1 cellular context compared by ENCODE assay signal in genomic region chr7:41974835-41975234, GRCh38.
TF ChIP-seq lines count a peak whose summit lies in the region.

No MANE protein-coding gene starts in this region.

TF ChIP-seq in GM23338, 12 proteins besides CTCF, POLR2A, EP300 and RAD21 (continued from another document):
- TF ChIP-seq, protein P1, sequence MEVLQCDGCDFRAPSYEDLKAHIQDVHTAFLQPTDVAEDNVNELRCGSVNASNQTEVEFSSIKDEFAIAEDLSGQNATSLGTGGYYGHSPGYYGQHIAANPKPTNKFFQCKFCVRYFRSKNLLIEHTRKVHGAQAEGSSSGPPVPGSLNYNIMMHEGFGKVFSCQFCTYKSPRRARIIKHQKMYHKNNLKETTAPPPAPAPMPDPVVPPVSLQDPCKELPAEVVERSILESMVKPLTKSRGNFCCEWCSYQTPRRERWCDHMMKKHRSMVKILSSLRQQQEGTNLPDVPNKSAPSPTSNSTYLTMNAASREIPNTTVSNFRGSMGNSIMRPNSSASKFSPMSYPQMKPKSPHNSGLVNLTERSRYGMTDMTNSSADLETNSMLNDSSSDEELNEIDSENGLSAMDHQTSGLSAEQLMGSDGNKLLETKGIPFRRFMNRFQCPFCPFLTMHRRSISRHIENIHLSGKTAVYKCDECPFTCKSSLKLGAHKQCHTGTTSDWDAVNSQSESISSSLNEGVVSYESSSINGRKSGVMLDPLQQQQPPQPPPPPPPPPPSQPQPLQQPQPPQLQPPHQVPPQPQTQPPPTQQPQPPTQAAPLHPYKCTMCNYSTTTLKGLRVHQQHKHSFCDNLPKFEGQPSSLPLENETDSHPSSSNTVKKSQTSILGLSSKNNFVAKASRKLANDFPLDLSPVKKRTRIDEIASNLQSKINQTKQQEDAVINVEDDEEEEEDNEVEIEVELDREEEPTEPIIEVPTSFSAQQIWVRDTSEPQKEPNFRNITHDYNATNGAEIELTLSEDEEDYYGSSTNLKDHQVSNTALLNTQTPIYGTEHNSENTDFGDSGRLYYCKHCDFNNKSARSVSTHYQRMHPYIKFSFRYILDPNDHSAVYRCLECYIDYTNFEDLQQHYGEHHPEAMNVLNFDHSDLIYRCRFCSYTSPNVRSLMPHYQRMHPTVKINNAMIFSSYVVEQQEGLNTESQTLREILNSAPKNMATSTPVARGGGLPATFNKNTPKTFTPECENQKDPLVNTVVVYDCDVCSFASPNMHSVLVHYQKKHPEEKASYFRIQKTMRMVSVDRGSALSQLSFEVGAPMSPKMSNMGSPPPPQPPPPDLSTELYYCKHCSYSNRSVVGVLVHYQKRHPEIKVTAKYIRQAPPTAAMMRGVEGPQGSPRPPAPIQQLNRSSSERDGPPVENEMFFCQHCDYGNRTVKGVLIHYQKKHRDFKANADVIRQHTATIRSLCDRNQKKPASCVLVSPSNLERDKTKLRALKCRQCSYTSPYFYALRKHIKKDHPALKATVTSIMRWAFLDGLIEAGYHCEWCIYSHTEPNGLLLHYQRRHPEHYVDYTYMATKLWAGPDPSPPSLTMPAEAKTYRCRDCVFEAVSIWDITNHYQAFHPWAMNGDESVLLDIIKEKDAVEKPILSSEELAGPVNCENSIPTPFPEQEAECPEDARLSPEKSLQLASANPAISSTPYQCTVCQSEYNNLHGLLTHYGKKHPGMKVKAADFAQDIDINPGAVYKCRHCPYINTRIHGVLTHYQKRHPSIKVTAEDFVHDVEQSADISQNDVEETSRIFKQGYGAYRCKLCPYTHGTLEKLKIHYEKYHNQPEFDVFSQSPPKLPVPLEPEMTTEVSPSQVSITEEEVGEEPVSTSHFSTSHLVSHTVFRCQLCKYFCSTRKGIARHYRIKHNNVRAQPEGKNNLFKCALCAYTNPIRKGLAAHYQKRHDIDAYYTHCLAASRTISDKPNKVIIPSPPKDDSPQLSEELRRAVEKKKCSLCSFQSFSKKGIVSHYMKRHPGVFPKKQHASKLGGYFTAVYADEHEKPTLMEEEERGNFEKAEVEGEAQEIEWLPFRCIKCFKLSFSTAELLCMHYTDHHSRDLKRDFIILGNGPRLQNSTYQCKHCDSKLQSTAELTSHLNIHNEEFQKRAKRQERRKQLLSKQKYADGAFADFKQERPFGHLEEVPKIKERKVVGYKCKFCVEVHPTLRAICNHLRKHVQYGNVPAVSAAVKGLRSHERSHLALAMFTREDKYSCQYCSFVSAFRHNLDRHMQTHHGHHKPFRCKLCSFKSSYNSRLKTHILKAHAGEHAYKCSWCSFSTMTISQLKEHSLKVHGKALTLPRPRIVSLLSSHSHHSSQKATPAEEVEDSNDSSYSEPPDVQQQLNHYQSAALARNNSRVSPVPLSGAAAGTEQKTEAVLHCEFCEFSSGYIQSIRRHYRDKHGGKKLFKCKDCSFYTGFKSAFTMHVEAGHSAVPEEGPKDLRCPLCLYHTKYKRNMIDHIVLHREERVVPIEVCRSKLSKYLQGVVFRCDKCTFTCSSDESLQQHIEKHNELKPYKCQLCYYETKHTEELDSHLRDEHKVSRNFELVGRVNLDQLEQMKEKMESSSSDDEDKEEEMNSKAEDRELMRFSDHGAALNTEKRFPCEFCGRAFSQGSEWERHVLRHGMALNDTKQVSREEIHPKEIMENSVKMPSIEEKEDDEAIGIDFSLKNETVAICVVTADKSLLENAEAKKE (CRISPR knock-in tag; IDR thresholded peaks at IDR 0.05), result no peak
- TF ChIP-seq EZH2 (IDR thresholded peaks at IDR 0.05; ENCODE audit: low read depth, unreplicated experiment) (no peak), ETS1 (IDR thresholded peaks at IDR 0.05) (no peak), STAT1 (IDR thresholded peaks at IDR 0.05; ENCODE audit: unreplicated experiment) (no peak)
TF ChIP-seq in GM23338: peak in this region for 0.
